In genomic region chr11:120499859-120500258, GRCh38 we compare ENCODE assay signal across 29 cellular contexts. TPM values are rescaled to one million over a fixed set of nuclear protein-coding genes. Genes with fewer than 3 reads are reported as not detected.
"Had no signal": no experiment of that assay in that cellular context is flagged by ENCODE, and none has a peak within 500 bp of the region (broad histone marks: within the 10 kb centered on the region; RNA-seq: fewer than 3 reads in every experiment).

No MANE protein-coding gene starts in this region.

- H3K36me3 Mint-ChIP-seq: activated CD8-positive, alpha-beta memory T cell treated with anti-CD3 and anti-CD28 coated beads, Interleukin-2, amount 10 ng/mL, durations not matched to agents 7 days and 5 days; activated naive CD4-positive, alpha-beta T cell treated with anti-CD3 and anti-CD28 coated beads, Interleukin-2, amount 50 U/mL, for 24 hours had no signal

- H3K4me2 ChIP-seq: SK-N-SH had no signal

- ATAC-seq: activated CD8-positive, alpha-beta memory T cell treated with anti-CD3 and anti-CD28 coated beads, Interleukin-2, amount 10 ng/mL, durations not matched to agents 7 days and 5 days; body of pancreas; Panc1 had no signal

- H3K9ac ChIP-seq: SK-N-SH had no signal

- H3K4me3 ChIP-seq: ascending aorta, body of pancreas, SJCRH30 had no signal

- H3K27ac ChIP-seq: ascending aorta, body of pancreas, SJCRH30 had no signal

- H3K27me3 ChIP-seq: ascending aorta, body of pancreas, SJCRH30 had no signal

- H3K4me1 ChIP-seq: ascending aorta, body of pancreas, SJCRH30 had no signal

- H3K9me3 ChIP-seq: ascending aorta, body of pancreas, SJCRH30, SK-N-SH had no signal

- H3K36me3 ChIP-seq: ascending aorta, SJCRH30 had no signal

- H3K9me3 Mint-ChIP-seq: activated B cell treated with CpG ODN at 0.5 μM for 24 hours; activated CD4-positive, alpha-beta T cell treated with anti-CD3 and anti-CD28 coated beads, Interleukin-2, amount 10 ng/mL, durations not matched to agents 24 days and 14 days; activated naive CD4-positive, alpha-beta T cell treated with anti-CD3 and anti-CD28 coated beads, Interleukin-2, amount 50 U/mL, for 24 hours; activated T-cell treated with anti-CD3 and anti-CD28 coated beads, Interleukin-2, amount 50 U/mL, for 24 hours; activated T-helper 1 cell treated with anti-CD3 and anti-CD28 coated beads, Interleukin-12 subunit alpha, Interleukin-12 subunit beta, Interleukin-2, Interleukin-4 antibody, amounts not matched to agents 30 ng/mL and 10 ng/mL and 1 ng/mL, durations not matched to agents 14 hours and 24 hours and 36 hours; central memory CD8-positive, alpha-beta T cell had no signal

- H3K27ac Mint-ChIP-seq: activated B cell treated with CpG ODN at 0.5 μM for 24 hours; activated CD4-positive, alpha-beta T cell treated with anti-CD3 and anti-CD28 coated beads, Interleukin-2, amount 10 ng/mL, durations not matched to agents 24 days and 14 days; activated CD8-positive, alpha-beta memory T cell treated with anti-CD3 and anti-CD28 coated beads, Interleukin-2, amount 10 ng/mL, durations not matched to agents 7 days and 5 days; activated naive CD4-positive, alpha-beta T cell treated with anti-CD3 and anti-CD28 coated beads, Interleukin-2, amount 50 U/mL, for 24 hours; activated T-cell treated with anti-CD3 and anti-CD28 coated beads, Interleukin-2, amount 50 U/mL, for 24 hours; activated T-helper 1 cell treated with anti-CD3 and anti-CD28 coated beads, Interleukin-12 subunit alpha, Interleukin-12 subunit beta, Interleukin-2, Interleukin-4 antibody, amounts not matched to agents 30 ng/mL and 10 ng/mL and 1 ng/mL, durations not matched to agents 14 hours and 24 hours and 36 hours had no signal

- DNase-seq: activated B cell treated with CpG ODN at 0.5 μM for 24 hours; activated CD4-positive, alpha-beta T cell treated with anti-CD3 and anti-CD28 coated beads for 1 hour; activated CD4-positive, alpha-beta T cell treated with anti-CD3 and anti-CD28 coated beads, Interleukin-2, amount 10 ng/mL, durations not matched to agents 24 days and 14 days; activated CD4-positive, alpha-beta T cell treated with anti-CD3 and anti-CD28 coated beads, Interleukin-2, amount 50 U/mL, for 48 hours; activated CD8-positive, alpha-beta memory T cell treated with anti-CD3 and anti-CD28 coated beads, Interleukin-2, amount 10 ng/mL, durations not matched to agents 7 days and 5 days; activated effector memory CD4-positive, alpha-beta T cell treated with Interleukin-2 at 50 U/mL for 16 hours; activated naive CD4-positive, alpha-beta T cell; activated T-cell treated with anti-CD3 and anti-CD28 coated beads, Interleukin-2, amount 50 U/mL, for 24 hours; amniotic stem cell; KG1; NCI-H1436 treated with DMSO at 0.1 percent for 48 hours; NCI-H187; NCI-H2081 treated with DMSO at 0.1 percent for 48 hours; NCI-H774; NK-92 treated with Interleukin-12 subunit alpha and Interleukin-12 subunit beta, amount 100 ng/mL, for 24 hours; OCI-M1; RPMI8226; SJCRH30; SK-N-SH had no signal

- H3K4me3 Mint-ChIP-seq: activated B cell treated with CpG ODN at 0.5 μM for 24 hours; activated CD4-positive, alpha-beta T cell treated with anti-CD3 and anti-CD28 coated beads, Interleukin-2, amount 10 ng/mL, durations not matched to agents 24 days and 14 days; activated CD8-positive, alpha-beta memory T cell treated with anti-CD3 and anti-CD28 coated beads, Interleukin-2, amount 10 ng/mL, durations not matched to agents 7 days and 5 days; activated naive CD4-positive, alpha-beta T cell treated with anti-CD3 and anti-CD28 coated beads, Interleukin-2, amount 50 U/mL, for 24 hours; activated T-cell treated with anti-CD3 and anti-CD28 coated beads, Interleukin-2, amount 50 U/mL, for 24 hours; activated T-helper 1 cell treated with anti-CD3 and anti-CD28 coated beads, Interleukin-12 subunit alpha, Interleukin-12 subunit beta, Interleukin-2, Interleukin-4 antibody, amounts not matched to agents 30 ng/mL and 10 ng/mL and 1 ng/mL, durations not matched to agents 14 hours and 24 hours and 36 hours; central memory CD8-positive, alpha-beta T cell had no signal

- H3K4me1 Mint-ChIP-seq: activated B cell treated with CpG ODN at 0.5 μM for 24 hours; activated CD4-positive, alpha-beta T cell treated with anti-CD3 and anti-CD28 coated beads, Interleukin-2, amount 10 ng/mL, durations not matched to agents 24 days and 14 days; activated CD8-positive, alpha-beta memory T cell treated with anti-CD3 and anti-CD28 coated beads, Interleukin-2, amount 10 ng/mL, durations not matched to agents 7 days and 5 days; activated naive CD4-positive, alpha-beta T cell treated with anti-CD3 and anti-CD28 coated beads, Interleukin-2, amount 50 U/mL, for 24 hours; central memory CD8-positive, alpha-beta T cell had no signal

RNA-seq across cellular contexts. Expression of gene GRIK4, which starts 11.7 kb away (rescaled TPM):
- total RNA-seq: activated B cell treated with CpG ODN at 0.5 μM for 24 hours; ascending aorta; body of pancreas; bronchial epithelial cell; MCF 10A; NCI-H460; SJCRH30; T-helper 1 cell treated with Interleukin-12 subunit alpha and Interleukin-12 subunit beta and Interleukin-4 antibody, amounts not matched to agents 30 ng/mL and 1 ng/mL, for 36 hours had no signal
